9 cellular contexts compared by ENCODE assay signal in genomic region chr10:61712105-61712504, GRCh38. TPM values are rescaled to one million over a fixed set of nuclear protein-coding genes. Genes with fewer than 3 reads are reported as not detected.
"Had no signal": no experiment of that assay in that cellular context is flagged by ENCODE, and none has a peak within 500 bp of the region (broad histone marks: within the 10 kb centered on the region; RNA-seq: fewer than 3 reads in every experiment).

No MANE protein-coding gene starts in this region.

RNA-seq across cellular contexts. Expression of gene CABCOCO1, which starts 49.4 kb away (rescaled TPM):
- total RNA-seq: left cardiac atrium; left colon; left lobe of liver; left ventricle myocardium inferior; left ventricle myocardium superior; lung microvascular endothelial cell; mammary epithelial cell; mononuclear cell; naive thymus-derived CD4-positive, alpha-beta T cell had no signal
